In the genomic region with DNA sequence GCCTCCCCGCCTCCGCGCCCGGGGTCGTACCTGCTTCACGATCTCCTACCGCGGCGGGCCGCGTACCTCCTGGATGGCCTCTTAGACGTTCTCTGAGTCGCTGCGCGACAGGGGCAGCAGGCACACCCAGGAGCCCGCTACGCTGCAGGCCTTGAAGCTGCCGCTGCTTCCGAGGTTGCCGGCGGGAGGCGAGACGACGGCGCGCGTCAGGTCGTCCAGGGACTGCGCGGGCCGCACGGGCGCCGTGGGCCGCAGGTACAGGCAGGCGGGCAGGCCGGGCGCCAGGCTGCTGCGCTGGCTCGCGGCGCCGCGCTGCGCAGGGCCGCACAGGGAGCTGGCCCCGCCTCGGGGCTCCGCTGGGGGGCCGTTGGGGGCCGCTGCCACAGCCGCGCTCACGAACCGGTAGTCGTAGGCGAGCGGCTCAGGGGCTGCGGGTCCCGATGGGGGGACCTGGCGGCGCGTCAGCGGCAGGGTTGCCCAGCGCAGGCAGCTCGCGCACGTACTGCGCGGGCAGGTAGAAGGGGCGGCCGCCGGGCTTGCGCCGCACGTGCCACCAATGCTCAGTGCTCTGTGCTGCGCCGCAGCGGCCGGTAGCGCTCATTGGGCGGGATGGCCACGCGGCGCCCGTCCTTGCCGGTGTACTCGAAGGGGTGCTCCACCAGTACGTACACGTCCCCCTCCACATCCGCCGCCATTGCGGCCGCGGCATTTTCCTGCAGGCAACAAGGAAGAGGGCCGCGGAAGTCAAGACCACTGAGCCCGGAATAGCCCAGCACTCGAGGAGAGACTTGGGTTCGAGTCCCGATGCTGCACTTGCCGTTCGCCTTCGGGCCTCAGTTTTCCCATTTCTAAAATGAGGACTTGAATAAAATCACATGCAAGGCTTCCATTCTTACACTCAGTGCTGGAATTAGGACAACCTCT, we compare ENCODE assay signal across 8 cellular contexts.
DNase-seq lines count a peak whose midpoint lies in the region; ATAC-seq and TF ChIP-seq lines count a peak whose summit lies in the region.

No MANE protein-coding gene starts in this region.

- peaks cover 14% of the 10 kb centered on the region for H3K36me3 Mint-ChIP-seq in T-helper 2 cell treated with Interferon-gamma antibody and Interleukin-4, amounts not matched to agents 5 μg/mL and 100 μg/mL, for 36 hours (ENCODE audit: low read depth)

- peaks cover 21% of the 10 kb centered on the region for H3K27me3 ChIP-seq in foreskin keratinocyte

- H3K4me1 Mint-ChIP-seq in T-helper 2 cell treated with Interferon-gamma antibody and Interleukin-4, amounts not matched to agents 5 μg/mL and 100 μg/mL, for 36 hours (ENCODE audit: low read depth), result peaks cover 13% of the 10 kb centered on the region

- TF ChIP-seq CTCF in foreskin keratinocyte (conservative IDR thresholded peaks at IDR 0.05), result no peak

- peaks cover 14% of the 10 kb centered on the region for H3K27me3 Mint-ChIP-seq in T-helper 2 cell treated with Interferon-gamma antibody and Interleukin-4, amounts not matched to agents 5 μg/mL and 100 μg/mL, for 36 hours (ENCODE audit: low read depth)

- H3K4me3 Mint-ChIP-seq in T-helper 2 cell treated with Interferon-gamma antibody and Interleukin-4, amounts not matched to agents 5 μg/mL and 100 μg/mL, for 36 hours, result peak overlapping the region; percentile 40

- no peak overlapping the region for H3K27ac ChIP-seq in foreskin keratinocyte

- DNase-seq in NCI-H2107 treated with DMSO at 0.1 percent for 48 hours (lab: John Stamatoyannopoulos, UW; ENCODE audit: unreplicated experiment) (peak; percentile 14), NCI-H2107 (lab: John Stamatoyannopoulos, UW) (no peak), foreskin keratinocyte (no peak), posterior cingulate gyrus (peak in 7 of 10 donors; percentile 38 to 92 (median 62)), medulla oblongata (ENCODE audit: extremely low spot score) (no peak)
- DNase-seq in T-helper 2 cell treated with Interferon-gamma antibody and Interleukin-4, amounts not matched to agents 5 μg/mL and 100 μg/mL, for 36 hours (ENCODE audit: low spot score), result no peak

- no peak overlapping the region for H3K27ac Mint-ChIP-seq in T-helper 2 cell treated with Interferon-gamma antibody and Interleukin-4, amounts not matched to agents 5 μg/mL and 100 μg/mL, for 36 hours

- intact Hi-C loops in posterior cingulate gyrus (cut with DNase I), result no loop called here

- peak; percentile 5 for ATAC-seq in foreskin keratinocyte
- no peak for ATAC-seq in GM21367 (IDR thresholded peaks at IDR 0.05; ENCODE audit: unreplicated experiment)
- ATAC-seq in HG03045 (IDR thresholded peaks at IDR 0.05; ENCODE audit: unreplicated experiment), result no peak

- no peaks in the 10 kb centered on the region for H3K4me1 ChIP-seq in foreskin keratinocyte

- no peaks in the 10 kb centered on the region for H3K9me3 Mint-ChIP-seq in T-helper 2 cell treated with Interferon-gamma antibody and Interleukin-4, amounts not matched to agents 5 μg/mL and 100 μg/mL, for 36 hours

Comparison
In these comparisons a context has a peak if more than half of its experiments do, and no peak if none do; other contexts are left out.
1. DNase-seq: peak in NCI-H2107 treated with DMSO at 0.1 percent for 48 hours (single experiment) and posterior cingulate gyrus (7 of 10); none in NCI-H2107 (single experiment), T-helper 2 cell treated with Interferon-gamma antibody and Interleukin-4, amounts not matched to agents 5 μg/mL and 100 μg/mL, for 36 hours (single experiment), foreskin keratinocyte (0 of 2) and medulla oblongata (single experiment).